Comparison of ENCODE assay signal across 1 cellular context in genomic region chr9:112074250-112075008, GRCh38.
A peak's percentile ranks its signal among the peaks of the same experiment; 100 is the strongest.
TF ChIP-seq lines count a peak whose summit lies in the region.

No MANE protein-coding gene starts in this region.

TF ChIP-seq in SK-N-SH, 30 proteins besides CTCF, POLR2A, EP300 and RAD21 (continued from another document):
- TF ChIP-seq MXI1 (IDR thresholded peaks at IDR 0.05; ENCODE audit: low read depth, low read length): peak; percentile 20; the same call in 1 of the 2 replicates
- TF ChIP-seq USF1 (IDR thresholded peaks at IDR 0.05; ENCODE audit: borderline replicate concordance, low read depth): no peak
- peak; percentile 56; the same call in 1 of the 2 replicates for TF ChIP-seq ZBTB33 (IDR thresholded peaks at IDR 0.05; ENCODE audit: borderline replicate concordance, low read depth)
- peak; percentile 44 for TF ChIP-seq REST (IDR thresholded peaks at IDR 0.05; ENCODE audit: low read depth, low read length)
- peak; percentile 9; the same call in 1 of the 2 replicates for TF ChIP-seq YY1 (IDR thresholded peaks at IDR 0.05; ENCODE audit: low read depth)
- peak; percentile 93 for TF ChIP-seq MEF2A (IDR thresholded peaks at IDR 0.05; ENCODE audit: borderline replicate concordance, low read depth)
- TF ChIP-seq IRF3 (IDR thresholded peaks at IDR 0.05; ENCODE audit: low read depth, low read length): no peak
- peak; percentile 94 for TF ChIP-seq TCF12 (IDR thresholded peaks at IDR 0.05)
- TF ChIP-seq FOSL2 (IDR thresholded peaks at IDR 0.05; ENCODE audit: borderline replicate concordance, low read depth): peak; percentile 43; the same call in 1 of the 2 replicates
- TF ChIP-seq FOXJ3 (CRISPR knock-in tag; IDR thresholded peaks at IDR 0.05): no peak
- TF ChIP-seq USF2 (IDR thresholded peaks at IDR 0.05; ENCODE audit: borderline replicate concordance, low read depth, low read length): no peak
- TF ChIP-seq PBX3 (IDR thresholded peaks at IDR 0.05): peak; percentile 88
- TF ChIP-seq ELF1 (IDR thresholded peaks at IDR 0.05): no peak
- TF ChIP-seq TAF1 (IDR thresholded peaks at IDR 0.05; ENCODE audit: borderline replicate concordance, low read depth, low read length): no peak
- peak; percentile 96 for TF ChIP-seq SMC3 (IDR thresholded peaks at IDR 0.05; ENCODE audit: low read depth, low read length)
- no peak for TF ChIP-seq NRF1 (IDR thresholded peaks at IDR 0.05; ENCODE audit: low read depth, low read length)
- TF ChIP-seq RFX5 (IDR thresholded peaks at IDR 0.05; ENCODE audit: low read length): no peak
- no peak for TF ChIP-seq GATA2 (CRISPR knock-in tag; IDR thresholded peaks at IDR 0.05)
- no peak; the same call in 1 of the 2 replicates for TF ChIP-seq SIN3A (IDR thresholded peaks at IDR 0.05; ENCODE audit: borderline replicate concordance, low read depth, low read length)
- TF ChIP-seq CHD2 (IDR thresholded peaks at IDR 0.05; ENCODE audit: low read length, partially characterized antibody): no peak
- TF ChIP-seq RCOR1 (IDR thresholded peaks at IDR 0.05; ENCODE audit: low read length): no peak
- TF ChIP-seq JUND (IDR thresholded peaks at IDR 0.05): peak; percentile 61
- no peak for TF ChIP-seq EZH2phosphoT487 (IDR thresholded peaks at IDR 0.05; ENCODE audit: borderline replicate concordance, low read depth)
- TF ChIP-seq RXRA (IDR thresholded peaks at IDR 0.05; ENCODE audit: borderline replicate concordance, low read depth): peak; percentile 81
TF ChIP-seq in SK-N-SH: peak in this region for 17.
